ENCODE assay signal across 1 cellular context in the genomic region with DNA sequence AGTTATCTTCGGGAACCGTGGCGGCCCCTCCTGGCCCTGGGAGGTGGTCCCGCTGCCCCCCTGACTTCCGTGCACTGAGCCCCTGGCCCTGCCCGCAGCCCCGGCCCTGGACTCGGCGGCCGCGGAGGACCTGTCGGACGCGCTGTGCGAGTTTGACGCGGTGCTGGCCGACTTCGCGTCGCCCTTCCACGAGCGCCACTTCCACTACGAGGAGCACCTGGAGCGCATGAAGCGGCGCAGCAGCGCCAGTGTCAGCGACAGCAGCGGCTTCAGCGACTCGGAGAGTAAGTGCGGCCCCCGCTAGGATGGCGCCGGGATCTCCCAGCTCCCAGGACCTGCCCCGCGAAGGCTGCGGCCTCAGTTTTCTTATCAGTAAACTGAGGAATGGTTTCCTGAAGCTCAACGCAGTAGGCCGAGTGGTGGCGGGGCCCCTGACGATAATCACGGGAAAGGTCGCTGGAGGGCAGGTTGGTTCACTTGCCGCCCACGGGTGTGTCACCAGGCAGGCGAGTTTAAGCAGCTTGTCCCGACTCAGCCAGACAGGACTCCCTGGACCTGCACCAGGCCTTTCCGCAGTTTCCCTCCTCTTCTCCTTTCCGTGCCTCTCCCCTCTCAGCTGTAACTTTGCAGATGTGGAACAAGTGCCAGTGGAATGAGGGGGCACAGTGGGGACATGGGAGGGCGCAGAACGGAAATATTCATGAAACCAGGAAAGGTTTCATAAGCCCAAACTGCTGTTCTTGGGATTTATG.
TF ChIP-seq lines count a peak whose summit lies in the region.

No MANE protein-coding gene starts in this region.

TF ChIP-seq in endothelial cell of umbilical vein, 7 proteins besides CTCF, POLR2A, EP300 and RAD21:
- TF ChIP-seq JUN (IDR thresholded peaks at IDR 0.05; ENCODE audit: borderline replicate concordance, insufficient read depth, insufficient read length, low read depth) = no peak
- no peak for TF ChIP-seq MYC (IDR thresholded peaks at IDR 0.05; ENCODE audit: low read depth, low read length)
- no peak for TF ChIP-seq GATA2 (IDR thresholded peaks at IDR 0.05; ENCODE audit: insufficient read depth, insufficient read length, low read depth, low read length)
- no peak for TF ChIP-seq EZH2 (IDR thresholded peaks at IDR 0.05; ENCODE audit: borderline replicate concordance, low read depth, low read length, severe bottlenecking)
- TF ChIP-seq POLR2AphosphoS5 (IDR thresholded peaks at IDR 0.05; ENCODE audit: insufficient read depth, low read depth, low read length) = peak; percentile 18
- no peak for TF ChIP-seq MAX (IDR thresholded peaks at IDR 0.05; ENCODE audit: insufficient read depth, insufficient read length)
